Comparison of ENCODE assay signal across 18 cellular contexts in genomic region chr13:25657062-25657588, GRCh38.
DNase-seq lines count a peak whose midpoint lies in the region; ATAC-seq, FAIRE-seq and TF ChIP-seq lines count a peak whose summit lies in the region.
"Had no signal": no experiment of that assay in that cellular context is flagged by ENCODE, and none has a peak within 500 bp of the region (broad histone marks: within the 10 kb centered on the region; RNA-seq: fewer than 3 reads in every experiment).

No MANE protein-coding gene starts in this region.

- no peaks in the 10 kb centered on the region for H3K9me3 ChIP-seq in osteoblast (ENCODE audit: low read depth, low read length)
- no peaks in the 10 kb centered on the region for H3K9me3 ChIP-seq in pancreas
- H3K9me3 ChIP-seq in CD8-positive, alpha-beta memory T cell (ENCODE audit: low read length), result no peaks in the 10 kb centered on the region
- H3K9me3 ChIP-seq: A549 had no signal

- H3K27ac ChIP-seq in VCaP, result peak overlapping the region; percentile 77; the same call in 1 of the 2 replicates
- H3K27ac ChIP-seq in osteoblast (ENCODE audit: low read depth, low read length), result no peak overlapping the region
- no peak overlapping the region for H3K27ac ChIP-seq in pancreas
- H3K27ac ChIP-seq in CD8-positive, alpha-beta memory T cell (ENCODE audit: low read depth, low read length), result no peak overlapping the region
- H3K27ac ChIP-seq: 22Rv1, A549, C4-2B had no signal

- H3K4me1 ChIP-seq in osteoblast (ENCODE audit: insufficient read depth, low read length) (no peaks in the 10 kb centered on the region), pancreas (no peaks in the 10 kb centered on the region)
- H3K4me1 ChIP-seq in CD8-positive, alpha-beta memory T cell (ENCODE audit: insufficient read depth, low read length), result no peaks in the 10 kb centered on the region
- H3K4me1 ChIP-seq: A549 had no signal

- no peak overlapping the region for H3K4me3 ChIP-seq in osteoblast (ENCODE audit: insufficient read depth, low read length)
- no peak overlapping the region for H3K4me3 ChIP-seq in pancreas
- no peak overlapping the region for H3K4me3 ChIP-seq in CD8-positive, alpha-beta memory T cell (ENCODE audit: low read length)
- H3K4me3 ChIP-seq: A549 had no signal

- no peaks in the 10 kb centered on the region for H4K20me1 ChIP-seq in osteoblast (ENCODE audit: insufficient read depth, low read length)

- no peak overlapping the region for H3K4me2 ChIP-seq in osteoblast (ENCODE audit: insufficient read depth, low read length)
- H3K4me2 ChIP-seq: A549 had no signal

- H3K79me2 ChIP-seq in osteoblast (ENCODE audit: insufficient read depth, low read length), result no peaks in the 10 kb centered on the region

- intact Hi-C loops in pancreas (cut with DNase I), result no loop called here

- peaks cover 8% of the 10 kb centered on the region in 2 donors for H3K27me3 Mint-ChIP-seq in CD8-positive, alpha-beta memory T cell

- DNase-seq in NCI-H2171 treated with DMSO at 0.1 percent for 48 hours (lab: John Stamatoyannopoulos, UW) (peak; percentile 18), NCI-H2171 (lab: John Stamatoyannopoulos, UW) (no peak), left kidney (ENCODE audit: low read depth, low spot score) (peak; percentile 96), osteoblast (ENCODE audit: insufficient read length, low spot score, missing footprints) (peak; percentile 14), COR-L47 (lab: John Stamatoyannopoulos, UW) (no peak), pancreas (no peak)
- no peak for DNase-seq in CD8-positive, alpha-beta memory T cell
- DNase-seq: AML-193; CD4-positive, alpha-beta T cell; GDM1; GOT3; H9 had no signal

- POLR2A ChIA-PET in CD8-positive, alpha-beta memory T cell (lab: Charles Lee), result no interaction called here

- WGBS in pancreas, 2 donors, result 67 to 82% methylated on average over 4 of the region's 4 CpGs

- CTCF ChIA-PET in CD8-positive, alpha-beta memory T cell (lab: Charles Lee), result no interaction called here

- H3K4me1 Mint-ChIP-seq in CD8-positive, alpha-beta memory T cell, result no peaks in the 10 kb centered on the region

- no peak overlapping the region for H3K4me3 Mint-ChIP-seq in CD8-positive, alpha-beta memory T cell
- H3K4me3 Mint-ChIP-seq: CD4-positive, alpha-beta T cell; H9 had no signal

- H3K9me3 Mint-ChIP-seq in CD8-positive, alpha-beta memory T cell, result no peaks in the 10 kb centered on the region
- H3K9me3 Mint-ChIP-seq: CD4-positive, alpha-beta T cell; H9 had no signal

- H3K36me3 ChIP-seq in osteoblast (ENCODE audit: insufficient read depth, low read length), result no peaks in the 10 kb centered on the region
- no peaks in the 10 kb centered on the region for H3K36me3 ChIP-seq in pancreas
- H3K36me3 ChIP-seq in CD8-positive, alpha-beta memory T cell (ENCODE audit: insufficient read depth, low read length), result no peaks in the 10 kb centered on the region

- TF ChIP-seq CTCF in VCaP (conservative IDR thresholded peaks at IDR 0.05) (no peak), osteoblast (IDR thresholded peaks at IDR 0.05; ENCODE audit: extremely low read depth, low read depth, low read length) (no peak), pancreas (IDR thresholded peaks at IDR 0.05) (no peak)

- ATAC-seq in pancreas, result no peak
- ATAC-seq: A549 had no signal

- no peaks in the 10 kb centered on the region for H3K36me3 Mint-ChIP-seq in CD8-positive, alpha-beta memory T cell

- H3K27ac Mint-ChIP-seq in CD8-positive, alpha-beta memory T cell, result no peak overlapping the region
- H3K27ac Mint-ChIP-seq: CD4-positive, alpha-beta T cell; H9 had no signal

- no peak overlapping the region for H2AFZ ChIP-seq in osteoblast (ENCODE audit: low read length)

- H3K27me3 ChIP-seq in osteoblast (ENCODE audit: insufficient read depth, low read length), result no peaks in the 10 kb centered on the region
- H3K27me3 ChIP-seq in pancreas, result peaks cover 0 to 4% (median 0%) of the 10 kb centered on the region in 4 donors
- H3K27me3 ChIP-seq in CD8-positive, alpha-beta memory T cell (ENCODE audit: insufficient read depth, low read length, poor library complexity, severe bottlenecking), result no peaks in the 10 kb centered on the region

- FAIRE-seq in pancreas (lab: Jason Lieb, UNC), result no peak
- FAIRE-seq: A549, GM12892, GM18507 had no signal

Comparison
In these comparisons a context has a peak if more than half of its experiments do, and no peak if none do; other contexts are left out.
1. DNase-seq: peak in NCI-H2171 treated with DMSO at 0.1 percent for 48 hours (single experiment), left kidney (single experiment) and osteoblast (single experiment); none in NCI-H2171 (single experiment), COR-L47 (single experiment), pancreas (0 of 6) and CD8-positive, alpha-beta memory T cell (0 of 5).